Comparison of ENCODE assay signal across 16 cellular contexts in the genomic region with DNA sequence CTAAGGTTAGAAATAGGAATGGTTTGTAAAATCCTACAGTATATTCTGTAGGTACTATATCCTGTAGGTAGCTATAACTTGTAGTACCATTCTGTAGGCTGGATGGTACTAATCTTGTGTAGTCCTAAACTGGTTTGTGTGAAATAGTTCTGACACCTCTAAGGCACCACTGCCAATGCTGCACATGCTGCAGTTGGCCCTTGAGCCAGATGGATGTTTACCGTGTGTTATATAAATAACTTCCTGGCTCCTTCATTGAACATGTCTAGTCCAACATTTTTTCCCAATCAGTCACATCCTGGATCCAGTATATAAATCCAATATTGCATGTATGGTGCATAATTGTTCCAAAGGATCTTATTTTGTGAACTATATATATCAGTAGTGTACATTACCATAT.
DNase-seq lines count a peak whose midpoint lies in the region; ATAC-seq, FAIRE-seq and TF ChIP-seq lines count a peak whose summit lies in the region.
"Had no signal": no experiment of that assay in that cellular context is flagged by ENCODE, and none has a peak within 500 bp of the region (broad histone marks: within the 10 kb centered on the region; RNA-seq: fewer than 3 reads in every experiment).

No MANE protein-coding gene starts in this region.

- CTCF ChIA-PET in WTC11 (lab: Charles Lee) = no interaction called here

- H3K9me3 ChIP-seq in astrocyte (ENCODE audit: insufficient read depth, low read depth, low read length) = no peaks in the 10 kb centered on the region

- DNase-seq in AG08395 (ENCODE audit: low spot score) = peak; percentile 5
- peak; percentile 65 for DNase-seq in HS-5 (ENCODE audit: low read depth)
- peak; percentile 53 for DNase-seq in astrocyte (ENCODE audit: low read depth)
- DNase-seq in iris pigment epithelial cell (ENCODE audit: low read depth) = peak; percentile 72
- DNase-seq in ureter (ENCODE audit: low spot score) = no peak
- no peak for DNase-seq in WTC11 (ENCODE audit: low spot score)
- DNase-seq in stimulated activated effector memory CD8-positive, alpha-beta T cell treated with anti-CD3 and anti-CD28 coated beads, Interleukin-12 subunit alpha, Interleukin-12 subunit beta, amount 100 ng/mL, for 72 hours (ENCODE audit: low spot score in 2 of 2) = no peak
- DNase-seq in NOMO-1 treated with DMSO at 0.1 percent for 48 hours (lab: John Stamatoyannopoulos, UW; ENCODE audit: unreplicated experiment) = no peak
- DNase-seq: NCI-H2171 treated with DMSO at 0.1 percent for 48 hours had no signal

- no peaks in the 10 kb centered on the region for H3K27me3 Mint-ChIP-seq in astrocyte (ENCODE audit: low read depth, unreplicated experiment)
- H3K27me3 Mint-ChIP-seq in WTC11 (ENCODE audit: low read depth) = no peaks in the 10 kb centered on the region
- H3K27me3 Mint-ChIP-seq: activated naive CD8-positive, alpha-beta T cell; B cell; dendritic cell treated with granulocyte-macrophage colony-stimulating factor and Interleukin-4, amounts not matched to agents 40 ng/mL and 50 ng/mL, for 4 days; memory B cell had no signal

- H3K9me3 Mint-ChIP-seq in astrocyte (ENCODE audit: unreplicated experiment) (no peaks in the 10 kb centered on the region), WTC11 (no peaks in the 10 kb centered on the region)
- H3K9me3 Mint-ChIP-seq in stimulated activated effector memory CD8-positive, alpha-beta T cell treated with anti-CD3 and anti-CD28 coated beads, Interleukin-12 subunit alpha, Interleukin-12 subunit beta, amount 100 ng/mL, for 72 hours = no peaks in the 10 kb centered on the region
- H3K9me3 Mint-ChIP-seq: dendritic cell treated with granulocyte-macrophage colony-stimulating factor and Interleukin-4, amounts not matched to agents 40 ng/mL and 50 ng/mL, for 4 days; memory B cell had no signal

- peaks cover 13% of the 10 kb centered on the region for H3K4me1 ChIP-seq in astrocyte (ENCODE audit: insufficient read depth, low read length)
- H3K4me1 ChIP-seq: parathyroid adenoma had no signal

- peaks cover 40% of the 10 kb centered on the region for H3K4me1 Mint-ChIP-seq in astrocyte (ENCODE audit: low read depth, unreplicated experiment)
- peaks cover 3% of the 10 kb centered on the region; the same call in 1 of the 2 replicates for H3K4me1 Mint-ChIP-seq in WTC11
- H3K4me1 Mint-ChIP-seq in stimulated activated effector memory CD8-positive, alpha-beta T cell treated with anti-CD3 and anti-CD28 coated beads, Interleukin-12 subunit alpha, Interleukin-12 subunit beta, amount 100 ng/mL, for 72 hours = no peaks in the 10 kb centered on the region
- H3K4me1 Mint-ChIP-seq: B cell, memory B cell had no signal

- no peak for ATAC-seq in WTC11
- ATAC-seq in stimulated activated effector memory CD8-positive, alpha-beta T cell treated with anti-CD3 and anti-CD28 coated beads, Interleukin-12 subunit alpha, Interleukin-12 subunit beta, amount 100 ng/mL, for 72 hours = no peak

- H3K36me3 ChIP-seq in astrocyte (ENCODE audit: insufficient read depth, low read length) = no peaks in the 10 kb centered on the region

- no peak for TF ChIP-seq CTCF in astrocyte (IDR thresholded peaks at IDR 0.05; ENCODE audit: insufficient read depth, low read depth, low read length)
- TF ChIP-seq CTCF in WTC11 (IDR thresholded peaks at IDR 0.05) = no peak

- H2AFZ ChIP-seq in astrocyte (ENCODE audit: low read depth, low read length) = no peak overlapping the region
- H2AFZ ChIP-seq: parathyroid adenoma had no signal

- H3K36me3 Mint-ChIP-seq in astrocyte (ENCODE audit: low read depth, unreplicated experiment) = peaks cover 15% of the 10 kb centered on the region
- no peaks in the 10 kb centered on the region for H3K36me3 Mint-ChIP-seq in WTC11
- H3K36me3 Mint-ChIP-seq in stimulated activated effector memory CD8-positive, alpha-beta T cell treated with anti-CD3 and anti-CD28 coated beads, Interleukin-12 subunit alpha, Interleukin-12 subunit beta, amount 100 ng/mL, for 72 hours = peaks cover 94% of the 10 kb centered on the region

- no peaks in the 10 kb centered on the region for H4K20me1 ChIP-seq in astrocyte (ENCODE audit: insufficient read depth, low read length)

- H3K4me3 ChIP-seq in astrocyte (ENCODE audit: insufficient read depth, low read depth, low read length) = no peak overlapping the region

- FAIRE-seq in astrocyte (lab: Jason Lieb, UNC) = peak; percentile 26
- FAIRE-seq: G401.6, RCC 7860 had no signal

- H3K4me2 ChIP-seq in astrocyte (ENCODE audit: low read length) = no peak overlapping the region

- no peak overlapping the region for H3K27ac ChIP-seq in astrocyte (ENCODE audit: low read depth, low read length)
- H3K27ac ChIP-seq: parathyroid adenoma had no signal

- peak overlapping the region; percentile 50 for H3K27ac Mint-ChIP-seq in astrocyte (ENCODE audit: unreplicated experiment)
- H3K27ac Mint-ChIP-seq in WTC11 = no peak overlapping the region
- H3K27ac Mint-ChIP-seq in stimulated activated effector memory CD8-positive, alpha-beta T cell treated with anti-CD3 and anti-CD28 coated beads, Interleukin-12 subunit alpha, Interleukin-12 subunit beta, amount 100 ng/mL, for 72 hours = no peak overlapping the region
- H3K27ac Mint-ChIP-seq: activated naive CD8-positive, alpha-beta T cell; B cell; memory B cell had no signal

- H3K27me3 ChIP-seq in astrocyte (ENCODE audit: insufficient read depth, low read length) = no peaks in the 10 kb centered on the region

- H3K79me2 ChIP-seq in astrocyte (ENCODE audit: insufficient read depth, low read length) = no peaks in the 10 kb centered on the region
- H3K79me2 ChIP-seq: parathyroid adenoma had no signal

- POLR2A ChIA-PET in WTC11 (lab: Charles Lee) = no interaction called here

- no peak overlapping the region for H3K9ac ChIP-seq in astrocyte (ENCODE audit: low read length)
- H3K9ac ChIP-seq: parathyroid adenoma had no signal

- H3K4me3 Mint-ChIP-seq in astrocyte (ENCODE audit: unreplicated experiment) (no peak overlapping the region), WTC11 (no peak overlapping the region)
- H3K4me3 Mint-ChIP-seq in stimulated activated effector memory CD8-positive, alpha-beta T cell treated with anti-CD3 and anti-CD28 coated beads, Interleukin-12 subunit alpha, Interleukin-12 subunit beta, amount 100 ng/mL, for 72 hours = no peak overlapping the region
- H3K4me3 Mint-ChIP-seq: activated naive CD8-positive, alpha-beta T cell; B cell; dendritic cell treated with granulocyte-macrophage colony-stimulating factor and Interleukin-4, amounts not matched to agents 40 ng/mL and 50 ng/mL, for 4 days; memory B cell had no signal

TF ChIP-seq in WTC11, 78 proteins besides CTCF, POLR2A, EP300 and RAD21:
- TF ChIP-seq CBFB (CRISPR knock-in tag; IDR thresholded peaks at IDR 0.05; ENCODE audit: low read depth) (no peak), EMX1 (CRISPR knock-in tag; IDR thresholded peaks at IDR 0.05) (no peak), NFE2L1 (CRISPR knock-in tag; IDR thresholded peaks at IDR 0.05) (no peak), HMGA2 (CRISPR knock-in tag; IDR thresholded peaks at IDR 0.05) (no peak)
- TF ChIP-seq, protein P1, sequence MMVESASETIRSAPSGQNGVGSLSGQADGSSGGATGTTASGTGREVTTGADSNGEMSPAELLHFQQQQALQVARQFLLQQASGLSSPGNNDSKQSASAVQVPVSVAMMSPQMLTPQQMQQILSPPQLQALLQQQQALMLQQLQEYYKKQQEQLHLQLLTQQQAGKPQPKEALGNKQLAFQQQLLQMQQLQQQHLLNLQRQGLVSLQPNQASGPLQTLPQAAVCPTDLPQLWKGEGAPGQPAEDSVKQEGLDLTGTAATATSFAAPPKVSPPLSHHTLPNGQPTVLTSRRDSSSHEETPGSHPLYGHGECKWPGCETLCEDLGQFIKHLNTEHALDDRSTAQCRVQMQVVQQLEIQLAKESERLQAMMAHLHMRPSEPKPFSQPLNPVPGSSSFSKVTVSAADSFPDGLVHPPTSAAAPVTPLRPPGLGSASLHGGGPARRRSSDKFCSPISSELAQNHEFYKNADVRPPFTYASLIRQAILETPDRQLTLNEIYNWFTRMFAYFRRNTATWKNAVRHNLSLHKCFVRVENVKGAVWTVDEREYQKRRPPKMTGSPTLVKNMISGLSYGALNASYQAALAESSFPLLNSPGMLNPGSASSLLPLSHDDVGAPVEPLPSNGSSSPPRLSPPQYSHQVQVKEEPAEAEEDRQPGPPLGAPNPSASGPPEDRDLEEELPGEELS (CRISPR knock-in tag; IDR thresholded peaks at IDR 0.05) = no peak
- TF ChIP-seq, protein P2, sequence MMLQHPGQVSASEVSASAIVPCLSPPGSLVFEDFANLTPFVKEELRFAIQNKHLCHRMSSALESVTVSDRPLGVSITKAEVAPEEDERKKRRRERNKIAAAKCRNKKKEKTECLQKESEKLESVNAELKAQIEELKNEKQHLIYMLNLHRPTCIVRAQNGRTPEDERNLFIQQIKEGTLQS (CRISPR knock-in tag; conservative IDR thresholded peaks at IDR 0.05) = no peak
- TF ChIP-seq, protein P3, sequence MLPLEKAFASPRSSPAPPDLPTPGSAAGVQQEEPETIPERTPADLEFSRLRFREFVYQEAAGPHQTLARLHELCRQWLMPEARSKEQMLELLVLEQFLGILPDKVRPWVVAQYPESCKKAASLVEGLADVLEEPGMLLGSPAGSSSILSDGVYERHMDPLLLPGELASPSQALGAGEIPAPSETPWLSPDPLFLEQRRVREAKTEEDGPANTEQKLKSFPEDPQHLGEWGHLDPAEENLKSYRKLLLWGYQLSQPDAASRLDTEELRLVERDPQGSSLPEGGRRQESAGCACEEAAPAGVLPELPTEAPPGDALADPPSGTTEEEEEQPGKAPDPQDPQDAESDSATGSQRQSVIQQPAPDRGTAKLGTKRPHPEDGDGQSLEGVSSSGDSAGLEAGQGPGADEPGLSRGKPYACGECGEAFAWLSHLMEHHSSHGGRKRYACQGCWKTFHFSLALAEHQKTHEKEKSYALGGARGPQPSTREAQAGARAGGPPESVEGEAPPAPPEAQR (CRISPR knock-in tag; IDR thresholded peaks at IDR 0.05) = no peak
- TF ChIP-seq, protein P4, sequence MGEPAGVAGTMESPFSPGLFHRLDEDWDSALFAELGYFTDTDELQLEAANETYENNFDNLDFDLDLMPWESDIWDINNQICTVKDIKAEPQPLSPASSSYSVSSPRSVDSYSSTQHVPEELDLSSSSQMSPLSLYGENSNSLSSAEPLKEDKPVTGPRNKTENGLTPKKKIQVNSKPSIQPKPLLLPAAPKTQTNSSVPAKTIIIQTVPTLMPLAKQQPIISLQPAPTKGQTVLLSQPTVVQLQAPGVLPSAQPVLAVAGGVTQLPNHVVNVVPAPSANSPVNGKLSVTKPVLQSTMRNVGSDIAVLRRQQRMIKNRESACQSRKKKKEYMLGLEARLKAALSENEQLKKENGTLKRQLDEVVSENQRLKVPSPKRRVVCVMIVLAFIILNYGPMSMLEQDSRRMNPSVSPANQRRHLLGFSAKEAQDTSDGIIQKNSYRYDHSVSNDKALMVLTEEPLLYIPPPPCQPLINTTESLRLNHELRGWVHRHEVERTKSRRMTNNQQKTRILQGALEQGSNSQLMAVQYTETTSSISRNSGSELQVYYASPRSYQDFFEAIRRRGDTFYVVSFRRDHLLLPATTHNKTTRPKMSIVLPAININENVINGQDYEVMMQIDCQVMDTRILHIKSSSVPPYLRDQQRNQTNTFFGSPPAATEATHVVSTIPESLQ (CRISPR knock-in tag; IDR thresholded peaks at IDR 0.05) = no peak
TF ChIP-seq in WTC11: peak in this region for 0.

Comparison
In these comparisons a context has a peak if more than half of its experiments do, and no peak if none do; other contexts are left out.
1. DNase-seq: peak in AG08395 (single experiment), HS-5 (single experiment), astrocyte (single experiment) and iris pigment epithelial cell (single experiment); none in ureter (single experiment), WTC11 (single experiment), stimulated activated effector memory CD8-positive, alpha-beta T cell treated with anti-CD3 and anti-CD28 coated beads, Interleukin-12 subunit alpha, Interleukin-12 subunit beta, amount 100 ng/mL, for 72 hours (0 of 2) and NOMO-1 treated with DMSO at 0.1 percent for 48 hours (single experiment).